8 cellular contexts compared by ENCODE assay signal in the genomic region with DNA sequence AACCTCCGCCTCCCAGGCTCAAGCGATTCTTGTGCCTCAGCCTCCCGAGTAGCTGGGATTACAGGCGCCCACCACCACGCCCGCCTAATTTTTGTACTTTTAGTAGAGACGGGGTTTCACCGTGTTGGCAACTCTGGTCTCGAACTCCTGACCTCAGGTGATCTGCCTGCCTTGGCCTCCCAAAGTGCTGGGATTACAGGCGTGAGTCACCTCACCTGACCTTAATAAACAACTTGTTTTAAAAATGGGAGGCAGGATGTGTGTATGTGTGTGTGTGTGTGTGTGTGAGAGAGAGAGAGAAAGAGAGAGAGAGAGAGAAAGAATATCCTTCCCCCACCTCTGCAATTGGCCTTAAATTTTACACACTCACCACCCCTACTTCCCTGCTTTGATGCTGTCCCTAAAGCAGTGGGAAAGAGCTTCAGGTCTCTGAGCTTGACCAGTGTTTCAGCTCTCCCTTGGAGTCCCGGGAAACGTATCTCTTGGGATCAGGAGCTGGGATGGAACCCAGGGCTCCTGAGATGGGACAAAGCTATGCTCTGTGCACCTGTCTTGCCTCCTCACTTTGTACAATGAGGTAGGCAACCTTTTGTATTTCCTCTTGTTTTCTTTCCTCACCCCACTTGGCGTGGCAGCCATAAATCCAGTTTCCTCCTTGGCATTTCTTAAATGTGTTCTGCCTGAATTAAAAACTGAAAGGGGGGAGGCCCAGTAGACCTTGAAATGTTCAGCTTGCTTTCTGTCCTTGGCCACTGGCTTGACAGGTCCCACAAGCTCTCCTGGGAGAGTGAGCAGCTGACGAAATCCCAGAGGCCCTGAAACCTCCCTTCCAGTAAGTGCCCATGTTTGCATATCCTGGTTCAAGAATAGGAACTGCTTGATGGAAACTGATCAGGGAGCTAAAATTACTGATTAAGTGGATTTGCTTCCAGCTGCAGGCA. TPM values are rescaled to one million over a fixed set of nuclear protein-coding genes. Genes with fewer than 3 reads are reported as not detected.
DNase-seq lines count a peak whose midpoint lies in the region; ATAC-seq and TF ChIP-seq lines count a peak whose summit lies in the region.

No MANE protein-coding gene starts in this region.

- peak overlapping the region; percentile 72 for H3K27ac Mint-ChIP-seq in endothelial cell (ENCODE audit: unreplicated experiment)
- H3K27ac Mint-ChIP-seq in progenitor cell of endocrine pancreas = peak overlapping the region; percentile 99

- H3K9me3 Mint-ChIP-seq in endothelial cell (ENCODE audit: unreplicated experiment) (no peaks in the 10 kb centered on the region), progenitor cell of endocrine pancreas (ENCODE audit: low read depth) (no peaks in the 10 kb centered on the region)

- no peak overlapping the region for H3K4me3 Mint-ChIP-seq in endothelial cell (ENCODE audit: unreplicated experiment)
- no peak overlapping the region for H3K4me3 Mint-ChIP-seq in progenitor cell of endocrine pancreas (ENCODE audit: low read depth)

- H3K27me3 Mint-ChIP-seq in endothelial cell (ENCODE audit: unreplicated experiment) = no peaks in the 10 kb centered on the region
- no peaks in the 10 kb centered on the region for H3K27me3 Mint-ChIP-seq in progenitor cell of endocrine pancreas

- TF ChIP-seq CTCF in endothelial cell (IDR thresholded peaks at IDR 0.05; ENCODE audit: unreplicated experiment) (no peak), progenitor cell of endocrine pancreas (IDR thresholded peaks at IDR 0.05; ENCODE audit: unreplicated experiment) (no peak)

- peak; percentile 45 for DNase-seq in ELF-1 (ENCODE audit: low read depth, low spot score)
- DNase-seq in NCI-H2196 (lab: John Stamatoyannopoulos, UW; ENCODE audit: unreplicated experiment) = peak; percentile 30
- DNase-seq in endothelial cell (ENCODE audit: low spot score) = no peak
- DNase-seq in progenitor cell of endocrine pancreas (ENCODE audit: low spot score, unreplicated experiment) = no peak
- no peak for DNase-seq in NK-92 (lab: John Stamatoyannopoulos, UW; ENCODE audit: unreplicated experiment)
- DNase-seq in CD1c-positive myeloid dendritic cell (ENCODE audit: extremely low spot score) = no peak
- no peak for DNase-seq in stimulated activated CD4-positive, alpha-beta T cell treated with anti-CD3 and anti-CD28 coated beads, Interleukin-4, amount 100 ng/mL, for 24 hours

- H3K4me1 Mint-ChIP-seq in endothelial cell (ENCODE audit: unreplicated experiment) (peaks cover 22% of the 10 kb centered on the region), progenitor cell of endocrine pancreas (ENCODE audit: low read depth) (peaks cover 70% of the 10 kb centered on the region)

- ATAC-seq in GM18520 (IDR thresholded peaks at IDR 0.05; ENCODE audit: unreplicated experiment) = no peak

- no peaks in the 10 kb centered on the region for H3K36me3 Mint-ChIP-seq in endothelial cell (ENCODE audit: low read depth, unreplicated experiment)
- H3K36me3 Mint-ChIP-seq in progenitor cell of endocrine pancreas (ENCODE audit: insufficient read depth) = no peaks in the 10 kb centered on the region

RNA-seq across cellular contexts. Expression of a gene that starts 17.8 kb away (rescaled TPM):
- 71.3 TPM for total RNA-seq in endothelial cell (ENCODE audit: unreplicated experiment)
- total RNA-seq in progenitor cell of endocrine pancreas = 126 and 130 TPM in 2 replicates

RNA-seq across cellular contexts. Expression of a gene that starts 45.7 kb away (rescaled TPM):
- total RNA-seq in endothelial cell (ENCODE audit: unreplicated experiment) = 21.9 TPM
- 39.9 and 40.4 TPM in 2 replicates for total RNA-seq in progenitor cell of endocrine pancreas

Comparison
In these comparisons a context has a peak if more than half of its experiments do, and no peak if none do; other contexts are left out.
1. DNase-seq: peak in ELF-1 (single experiment) and NCI-H2196 (single experiment); none in endothelial cell (single experiment), progenitor cell of endocrine pancreas (single experiment), NK-92 (single experiment), CD1c-positive myeloid dendritic cell (single experiment) and stimulated activated CD4-positive, alpha-beta T cell treated with anti-CD3 and anti-CD28 coated beads, Interleukin-4, amount 100 ng/mL, for 24 hours (single experiment).